In genomic region chr19:5150331-5150901, GRCh38 we compare ENCODE assay signal across 28 cellular contexts.
A peak's percentile ranks its signal among the peaks of the same experiment; 100 is the strongest.
DNase-seq lines count a peak whose midpoint lies in the region; ATAC-seq, FAIRE-seq and TF ChIP-seq lines count a peak whose summit lies in the region.
"Had no signal": no experiment of that assay in that cellular context is flagged by ENCODE, and none has a peak within 500 bp of the region (broad histone marks: within the 10 kb centered on the region; RNA-seq: fewer than 3 reads in every experiment).

No MANE protein-coding gene starts in this region.

- H3K4me1 Mint-ChIP-seq in activated T-cell treated with anti-CD3 and anti-CD28 coated beads, Interleukin-2, amount 50 U/mL, for 4 hours (ENCODE audit: low read depth), result no peaks in the 10 kb centered on the region

- TF ChIP-seq POLR2A in body of pancreas (IDR thresholded peaks at IDR 0.05), result no peak

- H3K4me3 Mint-ChIP-seq in activated T-cell treated with anti-CD3 and anti-CD28 coated beads, Interleukin-2, amount 50 U/mL, for 4 hours, result no peak overlapping the region
- H3K4me3 Mint-ChIP-seq: B cell; CD8-positive, alpha-beta T cell; stimulated activated naive CD8-positive, alpha-beta T cell treated with anti-CD3 and anti-CD28 coated beads, Interleukin-15, Interleukin-2, amounts not matched to agents 100 ng/mL and 50 ng/mL, for 24 hours had no signal

- no peak overlapping the region for H3K27ac ChIP-seq in right atrium auricular region
- H3K27ac ChIP-seq in body of pancreas, result no peak overlapping the region
- no peak overlapping the region for H3K27ac ChIP-seq in kidney (ENCODE audit: low read depth in 2 of 2, low read length in 2 of 2)
- H3K27ac ChIP-seq: adrenal gland, colonic mucosa, heart right ventricle, thyroid gland had no signal

- TF ChIP-seq CTCF in right atrium auricular region (IDR thresholded peaks at IDR 0.05), result no peak
- no peak for TF ChIP-seq CTCF in body of pancreas (IDR thresholded peaks at IDR 0.05)
- no peak for TF ChIP-seq CTCF in kidney (IDR thresholded peaks at IDR 0.05; ENCODE audit: borderline replicate concordance, extremely low read depth, insufficient read depth)

- FAIRE-seq in kidney (lab: Jason Lieb, UNC), result no peak
- FAIRE-seq: bronchial epithelial cell, RCC 7860 had no signal

- H3K27me3 Mint-ChIP-seq in activated T-cell treated with anti-CD3 and anti-CD28 coated beads, Interleukin-2, amount 50 U/mL, for 4 hours (ENCODE audit: low read depth), result no peaks in the 10 kb centered on the region
- H3K27me3 Mint-ChIP-seq: B cell; stimulated activated naive CD8-positive, alpha-beta T cell treated with anti-CD3 and anti-CD28 coated beads, Interleukin-15, Interleukin-2, amounts not matched to agents 100 ng/mL and 50 ng/mL, for 24 hours had no signal

- H3K9ac ChIP-seq in kidney (ENCODE audit: low read length in 2 of 2), result no peak overlapping the region

- no peaks in the 10 kb centered on the region for H3K9me3 Mint-ChIP-seq in activated T-cell treated with anti-CD3 and anti-CD28 coated beads, Interleukin-2, amount 50 U/mL, for 4 hours
- H3K9me3 Mint-ChIP-seq: CD8-positive, alpha-beta T cell; stimulated activated naive CD8-positive, alpha-beta T cell treated with anti-CD3 and anti-CD28 coated beads, Interleukin-15, Interleukin-2, amounts not matched to agents 100 ng/mL and 50 ng/mL, for 24 hours had no signal

- DNase-seq in Right ventricle myocardium superior (peak; percentile 31), right atrium auricular region (ENCODE audit: low spot score) (no peak), body of pancreas (peak in 3 of 4 donors; percentile 5 to 10 (median 10)), kidney (peak; percentile 60), amygdala (lab: John Stamatoyannopoulos, UW) (no peak)
- no peak for DNase-seq in activated T-cell treated with anti-CD3 and anti-CD28 coated beads, Interleukin-2, amount 50 U/mL, for 4 hours
- DNase-seq in activated naive CD4-positive, alpha-beta T cell (lab: John Stamatoyannopoulos, UW), result no peak
- DNase-seq: activated CD4-positive, alpha-beta T cell treated with anti-CD3 and anti-CD28 coated beads, Interleukin-2, amount 50 U/mL, for 4 hours; colonic mucosa; effector memory CD4-positive, alpha-beta T cell; foreskin fibroblast; HCEC 1CT; Kasumi-1; mesenchymal stem cell; NCI-H1436; NCI-H2081 treated with DMSO at 0.1 percent for 48 hours; NCI-H345; NCI-H748 treated with DMSO at 0.1 percent for 48 hours; T-helper 1 cell; thyroid gland had no signal

- H3K4me3 ChIP-seq in right atrium auricular region, result no peak overlapping the region
- H3K4me3 ChIP-seq in body of pancreas, result no peak overlapping the region
- no peak overlapping the region for H3K4me3 ChIP-seq in kidney (ENCODE audit: low read length in 2 of 2)
- H3K4me3 ChIP-seq: adrenal gland, colonic mucosa, heart right ventricle, thyroid gland had no signal

- no peak for ATAC-seq in Right ventricle myocardium superior (ENCODE audit: poor library complexity)
- no peak for ATAC-seq in body of pancreas
- no peak for ATAC-seq in HG02981 (IDR thresholded peaks at IDR 0.05; ENCODE audit: unreplicated experiment)
- ATAC-seq in activated T-cell treated with anti-CD3 and anti-CD28 coated beads, Interleukin-2, amount 50 U/mL, for 4 hours, result no peak
- ATAC-seq: CD8-positive, alpha-beta T cell; heart right ventricle had no signal

- H3K9me3 ChIP-seq in right atrium auricular region (no peaks in the 10 kb centered on the region), body of pancreas (no peaks in the 10 kb centered on the region), kidney (ENCODE audit: control insufficient read depth in 1 of 2, low read length in 2 of 2) (no peaks in the 10 kb centered on the region)
- H3K9me3 ChIP-seq: adrenal gland, colonic mucosa, heart right ventricle, thyroid gland had no signal

- 95 to 100% methylated on average over 2 to 26 of the region's 26 CpGs for WGBS in body of pancreas, 2 donors

- H3K36me3 ChIP-seq in right atrium auricular region, result peaks cover 24% of the 10 kb centered on the region
- H3K36me3 ChIP-seq in body of pancreas (replicated peaks in 1 of 2; ENCODE audit: insufficient read depth in 1 of 2, low read depth in 2 of 2), result peaks cover 0 to 7% of the 10 kb centered on the region in 2 donors
- H3K36me3 ChIP-seq in kidney (ENCODE audit: control insufficient read depth in 1 of 2, insufficient read depth in 2 of 2, low read length in 2 of 2), result peaks cover 0 to 5% of the 10 kb centered on the region in 2 donors
- H3K36me3 ChIP-seq: colonic mucosa had no signal

- H3K4me1 ChIP-seq in right atrium auricular region (no peaks in the 10 kb centered on the region), body of pancreas (no peaks in the 10 kb centered on the region), kidney (ENCODE audit: control insufficient read depth in 1 of 2, insufficient read depth in 1 of 2, low read depth in 1 of 2, low read length in 2 of 2) (no peaks in the 10 kb centered on the region)
- H3K4me1 ChIP-seq: adrenal gland, colonic mucosa, heart right ventricle, thyroid gland had no signal

- peaks cover 16% of the 10 kb centered on the region for H3K36me3 Mint-ChIP-seq in activated T-cell treated with anti-CD3 and anti-CD28 coated beads, Interleukin-2, amount 50 U/mL, for 4 hours (ENCODE audit: insufficient read depth)

- intact Hi-C loops in Right ventricle myocardium superior (cut with DNase I) (no loop called here), body of pancreas (cut with DNase I) (loop anchor here (5.0 kb wide), 1 partner anchor 98 kb away; no protein-coding TSS in a partner anchor), kidney (cut with DNase I) (no loop called here)

- H3K27me3 ChIP-seq in right atrium auricular region (no peaks in the 10 kb centered on the region), body of pancreas (no peaks in the 10 kb centered on the region)
- H3K27me3 ChIP-seq: adrenal gland, colonic mucosa, heart right ventricle, thyroid gland had no signal

Comparison
In these comparisons a context has a peak if more than half of its experiments do, and no peak if none do; other contexts are left out.
1. DNase-seq: peak in Right ventricle myocardium superior (single experiment), body of pancreas (3 of 4) and kidney (single experiment); none in right atrium auricular region (single experiment), amygdala (0 of 56), activated T-cell treated with anti-CD3 and anti-CD28 coated beads, Interleukin-2, amount 50 U/mL, for 4 hours (single experiment) and activated naive CD4-positive, alpha-beta T cell (0 of 4).